11 cellular contexts compared by ENCODE assay signal in the genomic region with DNA sequence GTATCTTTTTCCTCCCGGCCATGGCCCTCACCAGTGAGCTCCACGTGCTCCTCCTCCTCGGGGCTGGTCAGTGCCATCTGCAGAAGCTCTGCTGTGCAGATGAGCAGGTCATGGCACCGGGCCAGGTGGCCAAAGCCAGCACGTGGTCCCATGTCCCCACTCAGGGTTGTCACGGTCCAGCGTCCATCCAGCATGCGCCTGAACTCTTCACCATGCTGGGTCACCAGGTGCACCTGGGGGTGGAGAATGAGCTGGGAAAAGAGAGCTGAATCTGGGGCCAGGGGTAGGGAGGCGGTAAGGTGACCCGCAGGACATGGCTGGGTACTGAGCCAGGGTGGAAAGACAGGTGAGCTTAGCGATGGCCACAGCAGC. TPM values are rescaled to one million over a fixed set of nuclear protein-coding genes. Genes with fewer than 3 reads are reported as not detected.
DNase-seq lines count a peak whose midpoint lies in the region; ATAC-seq, FAIRE-seq and TF ChIP-seq lines count a peak whose summit lies in the region.
"Had no signal": no experiment of that assay in that cellular context is flagged by ENCODE, and none has a peak within 500 bp of the region (broad histone marks: within the 10 kb centered on the region; RNA-seq: fewer than 3 reads in every experiment).

No MANE protein-coding gene starts in this region.

- H3K36me3 ChIP-seq in K562 (ENCODE audit: control insufficient read depth, insufficient read depth, low read length) (peaks cover 29% of the 10 kb centered on the region; the same call in 2 of the 3 replicates), Caco-2 (ENCODE audit: control insufficient read depth, insufficient read depth, low read length) (no peaks in the 10 kb centered on the region; the same call in 1 of the 2 replicates)
- H3K36me3 ChIP-seq in naive thymus-derived CD4-positive, alpha-beta T cell (ENCODE audit: control insufficient read depth in 2 of 3, insufficient read depth in 3 of 3, low read length in 3 of 3), result peaks cover 0 to 31% (median 3%) of the 10 kb centered on the region in 3 experiments

- TF ChIP-seq EP300 in K562 (IDR thresholded peaks at IDR 0.05; ENCODE audit: low read length), result no peak

- no peaks in the 10 kb centered on the region for H3K4me1 ChIP-seq in right cardiac atrium (ENCODE audit: control insufficient read depth, insufficient read depth, low read length)
- H3K4me1 ChIP-seq in K562 (replicated peaks in 1 of 2; ENCODE audit: control insufficient read depth in 2 of 2, insufficient read depth in 2 of 2, low read length in 2 of 2), result peaks cover 12 to 54% of the 10 kb centered on the region in 2 experiments; a peak in 4 of 5 replicates
- peaks cover 12 to 41% of the 10 kb centered on the region in 2 donors for H3K4me1 ChIP-seq in naive thymus-derived CD4-positive, alpha-beta T cell (ENCODE audit: control insufficient read depth in 2 of 2, insufficient read depth in 2 of 2, low read length in 2 of 2)
- no peaks in the 10 kb centered on the region for H3K4me1 ChIP-seq in Caco-2

- H3K36me3 Mint-ChIP-seq in naive thymus-derived CD4-positive, alpha-beta T cell, result peaks cover 0 to 23% (median 15%) of the 10 kb centered on the region in 5 donors
- peaks cover 14% of the 10 kb centered on the region for H3K36me3 Mint-ChIP-seq in Caco-2 (ENCODE audit: insufficient read depth, unreplicated experiment)

- TF ChIP-seq RAD21 in K562 (CRISPR knock-in tag; conservative IDR thresholded peaks at IDR 0.05 in 1 of 2, IDR thresholded peaks at IDR 0.05 in 1 of 2), result no peak

- H3K27ac Mint-ChIP-seq in naive thymus-derived CD4-positive, alpha-beta T cell, result peak overlapping the region in 8 of 9 donors; percentile 73 to 100 (median 97)
- H3K27ac Mint-ChIP-seq in Caco-2 (ENCODE audit: unreplicated experiment), result no peak overlapping the region

- FAIRE-seq in K562 (lab: Jason Lieb, UNC), result no peak

- H3K4me3 ChIP-seq in right cardiac atrium (ENCODE audit: low read length) (no peak overlapping the region), K562 (no peak overlapping the region), Caco-2 (ENCODE audit: low read depth, low read length) (no peak overlapping the region)
- peak overlapping the region; percentile 83 for H3K4me3 ChIP-seq in naive thymus-derived CD4-positive, alpha-beta T cell (ENCODE audit: low read length)
- H3K4me3 ChIP-seq: PC-9 had no signal

- intact Hi-C loops in right cardiac atrium (cut with DNase I) (loop anchor here in 1 of 4 donors (10.0 kb wide), 1 partner anchor 86 kb away; the partner anchor contains the start of gene NKIRAS2), left cardiac atrium (cut with DNase I) (no loop called here), K562 (cut with micrococcal nuclease) (no loop called here), Caco-2 (cut with micrococcal nuclease; ENCODE audit: unreplicated experiment) (no loop called here)
- intact Hi-C loops in naive thymus-derived CD4-positive, alpha-beta T cell (cut with micrococcal nuclease), result no loop called here

- H4K20me1 ChIP-seq in K562 (replicated peaks; ENCODE audit: control insufficient read depth, insufficient read depth, low read length), result no peaks in the 10 kb centered on the region

- H3K4me3 Mint-ChIP-seq in naive thymus-derived CD4-positive, alpha-beta T cell, result peak overlapping the region in 9 of 10 donors; percentile 64 to 96 (median 91)
- H3K4me3 Mint-ChIP-seq in Caco-2 (ENCODE audit: unreplicated experiment), result no peak overlapping the region

- no TSS peak for BruUV-seq in K562 (replicated peaks; lab: Mats Ljungman, UMichigan)
- no TSS peak for BruUV-seq in Caco-2 (replicated peaks; lab: Mats Ljungman, UMichigan)

- no peak overlapping the region for H3K4me2 ChIP-seq in K562 (ENCODE audit: insufficient read depth, low read length)

- TF ChIP-seq CTCF in K562 (IDR thresholded peaks at IDR 0.05 in 2 of 3, conservative IDR thresholded peaks at IDR 0.05 in 1 of 3; ENCODE audit: insufficient read depth in 2 of 3, low read depth in 1 of 3, low read length in 3 of 3) (no peak), Caco-2 (IDR thresholded peaks at IDR 0.05; ENCODE audit: insufficient read depth in 1 of 2, low read depth in 1 of 2, low read length in 1 of 2, severe bottlenecking in 1 of 2, unreplicated experiment in 1 of 2) (no peak)

- WGBS in right cardiac atrium, result 86% methylated on average over 11 of the region's 11 CpGs
- 58% methylated on average over 11 of the region's 11 CpGs for WGBS in K562 (ENCODE audit: insufficient coverage, low coverage, missing lambda C conversion rate)

- no peak for TF ChIP-seq POLR2A in K562 (conservative IDR thresholded peaks at IDR 0.05)

- H3K9me1 ChIP-seq in K562 (ENCODE audit: control insufficient read depth, insufficient read depth, low read length), result no peaks in the 10 kb centered on the region

- H3K9me3 Mint-ChIP-seq in naive thymus-derived CD4-positive, alpha-beta T cell, result peaks cover 0 to 2% (median 0%) of the 10 kb centered on the region in 11 donors
- H3K9me3 Mint-ChIP-seq in Caco-2 (ENCODE audit: unreplicated experiment), result no peaks in the 10 kb centered on the region

- H3K4me1 Mint-ChIP-seq in naive thymus-derived CD4-positive, alpha-beta T cell, result peaks cover 12 to 57% (median 49%) of the 10 kb centered on the region in 7 donors
- no peaks in the 10 kb centered on the region for H3K4me1 Mint-ChIP-seq in Caco-2 (ENCODE audit: low read depth, unreplicated experiment)

- H2AFZ ChIP-seq in K562 (ENCODE audit: low read depth, low read length), result no peak overlapping the region
- H2AFZ ChIP-seq: PC-9 had no signal

- H3K27me3 ChIP-seq in right cardiac atrium (ENCODE audit: control insufficient read depth, insufficient read depth) (no peaks in the 10 kb centered on the region), K562 (ENCODE audit: control insufficient read depth in 2 of 2, insufficient read depth in 2 of 2, low read length in 2 of 2) (no peaks in the 10 kb centered on the region), Caco-2 (replicated peaks; ENCODE audit: control insufficient read depth, insufficient read depth, low read length) (no peaks in the 10 kb centered on the region)
- H3K27me3 ChIP-seq in naive thymus-derived CD4-positive, alpha-beta T cell (ENCODE audit: control insufficient read depth in 2 of 2, insufficient read depth in 2 of 2, low read length in 2 of 2), result no peaks in the 10 kb centered on the region

- in situ Hi-C loops in K562 (cut with MboI), result loop anchor here (5.0 to 25.0 kb wide), 3 partner anchors 84 to 374 kb away; partner anchors contain the start of gene HAP1

- H3K27ac ChIP-seq in right cardiac atrium (ENCODE audit: low read length), result no peak overlapping the region
- H3K27ac ChIP-seq in K562 (ENCODE audit: extremely low read depth, low read depth, low read length), result no peak overlapping the region
- H3K27ac ChIP-seq in naive thymus-derived CD4-positive, alpha-beta T cell (ENCODE audit: low read depth, low read length), result peak overlapping the region; percentile 83
- H3K27ac ChIP-seq: PC-9 had no signal

- POLR2A ChIA-PET in K562 (lab: Yijun Ruan, JAX), result interaction anchor here (0.7 to 2.0 kb wide), 3 partner anchors 9 to 146 kb away, joined by 3 to 6 read pairs (median 3); partner anchors contain the start of gene KAT2A
- POLR2A ChIA-PET in naive thymus-derived CD4-positive, alpha-beta T cell (lab: Charles Lee), result interaction anchor here (0.8 to 4.6 kb wide), 11 partner anchors 10 to 415 kb away, joined by 3 to 40 read pairs (median 11); partner anchors contain the start of genes CNP, DNAJC7, HSPB9 and KAT2A
- POLR2A ChIA-PET in Caco-2 (lab: Charles Lee), result no interaction called here

- H3K9ac ChIP-seq in K562 (ENCODE audit: insufficient read depth in 1 of 2, low read depth in 2 of 2, low read length in 2 of 2), result no peak overlapping the region; a peak in 1 of 4 replicates

- DNase-seq in right cardiac atrium (peak in 2 of 3 donors; percentile 69 to 71), left cardiac atrium (no peak), K562 (ENCODE audit: extremely low read depth in 1 of 4, low spot score in 3 of 4) (no peak), Caco-2 (no peak), NCI-H2107 (lab: John Stamatoyannopoulos, UW) (no peak)
- no peak for DNase-seq in naive thymus-derived CD4-positive, alpha-beta T cell
- DNase-seq: activated CD4-positive, CD25-positive, alpha-beta regulatory T cell treated with anti-CD3 and anti-CD28 coated beads, Interleukin-2, amount 50 U/mL, for 72 hours had no signal

- no peaks in the 10 kb centered on the region for H3K27me3 Mint-ChIP-seq in naive thymus-derived CD4-positive, alpha-beta T cell
- no peaks in the 10 kb centered on the region for H3K27me3 Mint-ChIP-seq in Caco-2 (ENCODE audit: insufficient read depth, unreplicated experiment)

- ATAC-seq in right cardiac atrium, result no peak
- ATAC-seq in left cardiac atrium, result no peak
- no peak for ATAC-seq in K562
- no peak for ATAC-seq in naive thymus-derived CD4-positive, alpha-beta T cell
- ATAC-seq in HG02763 (IDR thresholded peaks at IDR 0.05; ENCODE audit: unreplicated experiment), result no peak
- ATAC-seq in GM21390 (IDR thresholded peaks at IDR 0.05; ENCODE audit: unreplicated experiment), result no peak

- H3K79me2 ChIP-seq in K562 (ENCODE audit: control insufficient read depth, insufficient read depth, low read length), result no peaks in the 10 kb centered on the region

- CTCF ChIA-PET in K562 (lab: Yijun Ruan, JAX; ENCODE audit: low intra/inter-chr PET ratio), result interaction anchor here (0.6 kb wide), 1 partner anchor 91 kb away, joined by 3 read pairs; the partner anchor contains the start of gene NKIRAS2
- CTCF ChIA-PET in naive thymus-derived CD4-positive, alpha-beta T cell (lab: Charles Lee), result interaction anchor here (0.5 to 3.5 kb wide), 4 partner anchors 13 to 69 kb away, joined by 6 to 19 read pairs (median 8); partner anchors contain the start of gene ZNF385C
- CTCF ChIA-PET in Caco-2 (lab: Charles Lee), result interaction anchor here (0.6 kb wide), 1 partner anchor 145 kb away, joined by 3 read pairs; no protein-coding TSS in a partner anchor

- no peaks in the 10 kb centered on the region for H3K9me3 ChIP-seq in right cardiac atrium (ENCODE audit: control insufficient read depth, low read length)
- no peaks in the 10 kb centered on the region for H3K9me3 ChIP-seq in K562 (replicated peaks; ENCODE audit: control insufficient read depth, insufficient read depth, low read depth, low read length)
- H3K9me3 ChIP-seq in naive thymus-derived CD4-positive, alpha-beta T cell (ENCODE audit: control insufficient read depth in 2 of 3, low read length in 3 of 3), result no peaks in the 10 kb centered on the region
- H3K9me3 ChIP-seq in Caco-2, result no peaks in the 10 kb centered on the region

RNA-seq across cellular contexts. Expression of gene DHX58, which starts 1.3 kb away (rescaled TPM):
- total RNA-seq in right cardiac atrium (1 to 10 TPM; 5.4 to 8.0 (median 6.1) TPM), left cardiac atrium (1 to 10 TPM; 6.4 to 6.7 TPM), K562 (2014; rRNA removed) (1.5 and 3.0 TPM in 2 replicates), K562 (2014; rRNA removed; fragmentation: Illumina TruSeq; extraction: Trizol) (0.51 and 0.76 TPM in 2 replicates), K562 (2015; rRNA removed; fragmentation: Illumina TruSeq; extraction: Trizol) (1.1 and 1.2 TPM in 2 replicates), K562 (2021) (1.7 and 2.3 TPM in 2 replicates), Caco-2 (2022) (0.79 TPM in 2 replicates)
- polyA plus RNA-seq in right cardiac atrium (7.2 TPM), K562 (2011; rRNA removed) (1.6 and 3.5 TPM in 2 replicates), K562 (2014; fragmentation: Illumina TruSeq; extraction: Trizol) (1.4 TPM in 2 replicates), K562 (2014; fragmentation: Nextera tagmentation; extraction: Ambion mirVana) (under 1 TPM; 0.15 to 0.25 TPM), K562 (2014; rRNA removed) (1.9 and 2.4 TPM in 2 replicates)
- 6.6 and 9.3 TPM in 2 replicates for total RNA-seq in K562 (2011; cell fraction: chromatin; rRNA removed; ENCODE audit: low replicate concordance)
- 4.5 and 5.7 TPM in 2 replicates for total RNA-seq in K562 (2011; cell fraction: nucleolus; rRNA removed)
- 5.0 and 5.1 TPM in 2 replicates for total RNA-seq in K562 (2011; cell fraction: nucleoplasm; rRNA removed)
- 3.9 and 5.4 TPM in 2 replicates for polyA plus RNA-seq in K562 (2011; cell fraction: cytosol; rRNA removed)
- 7.8 and 12.8 TPM in 2 replicates for polyA plus RNA-seq in K562 (2011; cell fraction: nucleus; rRNA removed)
- polyA plus RNA-seq in K562 (2012), result 1.5 and 4.2 TPM in 2 replicates
- 0.84 and 1.1 TPM in 2 replicates for polyA minus RNA-seq in K562 (2011; rRNA and poly(A)+ RNA removed)
- 1.7 and 2.9 TPM in 2 replicates for polyA minus RNA-seq in K562 (2011; cell fraction: cytosol; rRNA and poly(A)+ RNA removed)
- polyA minus RNA-seq in K562 (2011; cell fraction: nucleus; rRNA and poly(A)+ RNA removed), result 1.9 and 4.2 TPM in 2 replicates
- total RNA-seq in naive thymus-derived CD4-positive, alpha-beta T cell, result 10 to 100 TPM; 36.0 to 80.5 (median 53.5) TPM
- polyA plus RNA-seq in naive thymus-derived CD4-positive, alpha-beta T cell, result 10 to 100 TPM; 10.1 to 24.7 TPM

RNA-seq across cellular contexts. Expression of gene KAT2A, which starts 9.9 kb away (rescaled TPM):
- total RNA-seq in right cardiac atrium (10 to 100 TPM; 15.8 to 32.4 (median 23.3) TPM), left cardiac atrium (10 to 100 TPM; 19.8 to 23.4 TPM), K562 (2014; rRNA removed) (22.9 and 29.3 TPM in 2 replicates), K562 (2014; rRNA removed; fragmentation: Illumina TruSeq; extraction: Trizol) (13.9 and 18.7 TPM in 2 replicates), K562 (2015; rRNA removed; fragmentation: Illumina TruSeq; extraction: Trizol) (31.9 and 32.8 TPM in 2 replicates), K562 (2021) (57.2 and 57.8 TPM in 2 replicates), Caco-2 (2022) (46.5 and 56.2 TPM in 2 replicates)
- polyA plus RNA-seq in right cardiac atrium (30.1 TPM), K562 (2011; rRNA removed) (64.6 and 64.7 TPM in 2 replicates), K562 (2014; fragmentation: Illumina TruSeq; extraction: Trizol) (54.4 and 57.1 TPM in 2 replicates), K562 (2014; fragmentation: Nextera tagmentation; extraction: Ambion mirVana) (1 to 10 TPM; 1.5 to 4.9 TPM), K562 (2014; rRNA removed) (80.4 and 92.0 TPM in 2 replicates)
- total RNA-seq in K562 (2011; cell fraction: chromatin; rRNA removed; ENCODE audit: low replicate concordance), result 97.5 and 216 TPM in 2 replicates
- 139 and 145 TPM in 2 replicates for total RNA-seq in K562 (2011; cell fraction: nucleolus; rRNA removed)
- total RNA-seq in K562 (2011; cell fraction: nucleoplasm; rRNA removed), result 84.1 and 110 TPM in 2 replicates
- 26.0 and 41.1 TPM in 2 replicates for polyA plus RNA-seq in K562 (2011; cell fraction: cytosol; rRNA removed)
- polyA plus RNA-seq in K562 (2011; cell fraction: nucleus; rRNA removed), result 518 and 949 TPM in 2 replicates
- 43.2 and 57.4 TPM in 2 replicates for polyA plus RNA-seq in K562 (2012)
- polyA minus RNA-seq in K562 (2011; rRNA and poly(A)+ RNA removed), result 13.2 and 20.1 TPM in 2 replicates
- polyA minus RNA-seq in K562 (2011; cell fraction: cytosol; rRNA and poly(A)+ RNA removed), result 13.4 and 13.8 TPM in 2 replicates
- 44.7 and 47.8 TPM in 2 replicates for polyA minus RNA-seq in K562 (2011; cell fraction: nucleus; rRNA and poly(A)+ RNA removed)
- 10 to 100 TPM; 39.6 to 71.1 (median 49.1) TPM for total RNA-seq in naive thymus-derived CD4-positive, alpha-beta T cell
- polyA plus RNA-seq in naive thymus-derived CD4-positive, alpha-beta T cell, result 10 to 100 TPM in 1 of 2 donors, 1 to 10 TPM in 1; 6.6 to 12.0 TPM

RNA-seq across cellular contexts. Expression of gene HSPB9, which starts 11.4 kb away (rescaled TPM):
- total RNA-seq in right cardiac atrium (under 1 TPM in 3 of 4 donors, not detected in 1; 0.20 to 0.21 (median 0.20) TPM), left cardiac atrium (under 1 TPM in 1 of 2 donors, not detected in 1; 0.24 TPM), K562 (2014; rRNA removed) (0.08 TPM in 1 of 2 replicates, not detected in the other), K562 (2014; rRNA removed; fragmentation: Illumina TruSeq; extraction: Trizol) (not detected in 2 replicates), K562 (2015; rRNA removed; fragmentation: Illumina TruSeq; extraction: Trizol) (0.07 TPM in 1 of 2 replicates, not detected in the other), K562 (2021) (0.11 and 0.16 TPM in 2 replicates), Caco-2 (2022) (not detected in 2 replicates)
- polyA plus RNA-seq in right cardiac atrium (0.18 TPM), K562 (2011; rRNA removed) (0.04 and 0.08 TPM in 2 replicates), K562 (2014; fragmentation: Illumina TruSeq; extraction: Trizol) (not detected in 2 replicates), K562 (2014; fragmentation: Nextera tagmentation; extraction: Ambion mirVana) (under 1 TPM; 0.04 to 0.06 TPM), K562 (2014; rRNA removed) (0.05 and 0.13 TPM in 2 replicates)
- 0.62 and 0.92 TPM in 2 replicates for total RNA-seq in K562 (2011; cell fraction: chromatin; rRNA removed; ENCODE audit: low replicate concordance)
- 0.26 and 0.67 TPM in 2 replicates for total RNA-seq in K562 (2011; cell fraction: nucleolus; rRNA removed)
- total RNA-seq in K562 (2011; cell fraction: nucleoplasm; rRNA removed), result 0.22 and 0.31 TPM in 2 replicates
- 0.06 TPM in 1 of 2 replicates, not detected in the other for polyA plus RNA-seq in K562 (2011; cell fraction: cytosol; rRNA removed)
- 0.41 and 0.74 TPM in 2 replicates for polyA plus RNA-seq in K562 (2011; cell fraction: nucleus; rRNA removed)
- polyA plus RNA-seq in K562 (2012), result 0.27 and 0.36 TPM in 2 replicates
- 0.18 TPM in 1 of 2 replicates, not detected in the other for polyA minus RNA-seq in K562 (2011; rRNA and poly(A)+ RNA removed)
- polyA minus RNA-seq in K562 (2011; cell fraction: cytosol; rRNA and poly(A)+ RNA removed), result not detected in 2 replicates
- 0.13 and 0.22 TPM in 2 replicates for polyA minus RNA-seq in K562 (2011; cell fraction: nucleus; rRNA and poly(A)+ RNA removed)
- total RNA-seq in naive thymus-derived CD4-positive, alpha-beta T cell, result under 1 TPM in 2 of 5 experiments, not detected in 3; 0.12 to 0.16 TPM
- under 1 TPM in 1 of 2 donors, not detected in 1; 0.10 TPM for polyA plus RNA-seq in naive thymus-derived CD4-positive, alpha-beta T cell
- total RNA-seq: lung microvascular endothelial cell, PC-9 had no signal

RNA-seq across cellular contexts. Expression of gene ZNF385C, which starts 13.0 kb away (rescaled TPM):
- total RNA-seq in right cardiac atrium (under 1 TPM in 3 of 4 donors, not detected in 1; 0.29 to 0.42 (median 0.31) TPM), left cardiac atrium (under 1 TPM; 0.13 to 0.27 TPM), K562 (2014; rRNA removed) (0.20 TPM in 1 of 2 replicates, not detected in the other), K562 (2014; rRNA removed; fragmentation: Illumina TruSeq; extraction: Trizol) (0.16 and 0.25 TPM in 2 replicates), K562 (2015; rRNA removed; fragmentation: Illumina TruSeq; extraction: Trizol) (0.08 and 0.11 TPM in 2 replicates), K562 (2021) (0.22 and 0.34 TPM in 2 replicates), Caco-2 (2022) (1.00 and 1.5 TPM in 2 replicates)
- polyA plus RNA-seq in right cardiac atrium (0.32 TPM), K562 (2011; rRNA removed) (0.35 and 0.42 TPM in 2 replicates), K562 (2014; fragmentation: Illumina TruSeq; extraction: Trizol) (0.28 and 0.29 TPM in 2 replicates), K562 (2014; fragmentation: Nextera tagmentation; extraction: Ambion mirVana) (under 1 TPM; 0.03 to 0.04 TPM), K562 (2014; rRNA removed) (0.15 and 0.74 TPM in 2 replicates)
- 0.44 and 0.86 TPM in 2 replicates for total RNA-seq in K562 (2011; cell fraction: chromatin; rRNA removed; ENCODE audit: low replicate concordance)
- total RNA-seq in K562 (2011; cell fraction: nucleolus; rRNA removed), result 0.79 and 0.83 TPM in 2 replicates
- total RNA-seq in K562 (2011; cell fraction: nucleoplasm; rRNA removed), result 0.73 and 1.5 TPM in 2 replicates
- 0.48 and 0.63 TPM in 2 replicates for polyA plus RNA-seq in K562 (2011; cell fraction: cytosol; rRNA removed)
- 0.80 and 0.84 TPM in 2 replicates for polyA plus RNA-seq in K562 (2011; cell fraction: nucleus; rRNA removed)
- 0.25 and 1.9 TPM in 2 replicates for polyA plus RNA-seq in K562 (2012)
- polyA minus RNA-seq in K562 (2011; rRNA and poly(A)+ RNA removed), result 0.11 and 0.18 TPM in 2 replicates
- polyA minus RNA-seq in K562 (2011; cell fraction: cytosol; rRNA and poly(A)+ RNA removed), result not detected in 2 replicates
- not detected in 2 replicates for polyA minus RNA-seq in K562 (2011; cell fraction: nucleus; rRNA and poly(A)+ RNA removed)
- total RNA-seq in naive thymus-derived CD4-positive, alpha-beta T cell, result under 1 TPM in 4 of 5 experiments, not detected in 1; 0.15 to 0.45 (median 0.23) TPM
- not detected for polyA plus RNA-seq in naive thymus-derived CD4-positive, alpha-beta T cell
- total RNA-seq: lung microvascular endothelial cell had no signal

RNA-seq across cellular contexts. Expression of gene RAB5C, which starts 43.5 kb away (rescaled TPM):
- 10 to 100 TPM; 39.9 to 58.1 (median 53.8) TPM for total RNA-seq in right cardiac atrium
- 55.0 TPM for polyA plus RNA-seq in right cardiac atrium
- 10 to 100 TPM; 68.2 to 72.6 TPM for total RNA-seq in left cardiac atrium
- 21.1 and 47.2 TPM in 2 replicates for total RNA-seq in K562 (2011; cell fraction: chromatin; rRNA removed; ENCODE audit: low replicate concordance)
- 33.4 and 35.0 TPM in 2 replicates for total RNA-seq in K562 (2011; cell fraction: nucleolus; rRNA removed)
- 29.4 and 31.1 TPM in 2 replicates for total RNA-seq in K562 (2011; cell fraction: nucleoplasm; rRNA removed)
- total RNA-seq in K562 (2014; rRNA removed), result 79.2 and 125 TPM in 2 replicates
- 46.5 and 55.8 TPM in 2 replicates for total RNA-seq in K562 (2014; rRNA removed; fragmentation: Illumina TruSeq; extraction: Trizol)
- 106 and 107 TPM in 2 replicates for total RNA-seq in K562 (2015; rRNA removed; fragmentation: Illumina TruSeq; extraction: Trizol)
- total RNA-seq in K562 (2021), result 108 and 117 TPM in 2 replicates
- 55.9 and 77.4 TPM in 2 replicates for polyA plus RNA-seq in K562 (2011; rRNA removed)
- 85.9 and 208 TPM in 2 replicates for polyA plus RNA-seq in K562 (2011; cell fraction: cytosol; rRNA removed)
- polyA plus RNA-seq in K562 (2011; cell fraction: nucleus; rRNA removed), result 34.9 and 64.9 TPM in 2 replicates
- polyA plus RNA-seq in K562 (2012), result 110 and 123 TPM in 2 replicates
- 165 and 166 TPM in 2 replicates for polyA plus RNA-seq in K562 (2014; fragmentation: Illumina TruSeq; extraction: Trizol)
- polyA plus RNA-seq in K562 (2014; fragmentation: Nextera tagmentation; extraction: Ambion mirVana), result 1 to 10 TPM; 1.7 to 2.2 TPM
- polyA plus RNA-seq in K562 (2014; rRNA removed), result 118 and 122 TPM in 2 replicates
- 20.1 and 45.6 TPM in 2 replicates for polyA minus RNA-seq in K562 (2011; rRNA and poly(A)+ RNA removed)
- polyA minus RNA-seq in K562 (2011; cell fraction: cytosol; rRNA and poly(A)+ RNA removed), result 30.4 and 33.9 TPM in 2 replicates
- polyA minus RNA-seq in K562 (2011; cell fraction: nucleus; rRNA and poly(A)+ RNA removed), result 7.9 and 8.3 TPM in 2 replicates
- 10 to 100 TPM; 72.0 to 95.2 (median 75.4) TPM for total RNA-seq in naive thymus-derived CD4-positive, alpha-beta T cell
- polyA plus RNA-seq in naive thymus-derived CD4-positive, alpha-beta T cell, result 10 to 100 TPM; 56.6 to 63.2 TPM
- 151 and 155 TPM in 2 replicates for total RNA-seq in Caco-2 (2022)

Comparison
In these comparisons a context has a peak if more than half of its experiments do, and no peak if none do; other contexts are left out.
1. DNase-seq: peak in right cardiac atrium (2 of 3); none in left cardiac atrium (single experiment), K562 (0 of 4), naive thymus-derived CD4-positive, alpha-beta T cell (0 of 9), Caco-2 (0 of 2) and NCI-H2107 (single experiment).